ENCODE assay signal across 1 cellular context in the genomic region with DNA sequence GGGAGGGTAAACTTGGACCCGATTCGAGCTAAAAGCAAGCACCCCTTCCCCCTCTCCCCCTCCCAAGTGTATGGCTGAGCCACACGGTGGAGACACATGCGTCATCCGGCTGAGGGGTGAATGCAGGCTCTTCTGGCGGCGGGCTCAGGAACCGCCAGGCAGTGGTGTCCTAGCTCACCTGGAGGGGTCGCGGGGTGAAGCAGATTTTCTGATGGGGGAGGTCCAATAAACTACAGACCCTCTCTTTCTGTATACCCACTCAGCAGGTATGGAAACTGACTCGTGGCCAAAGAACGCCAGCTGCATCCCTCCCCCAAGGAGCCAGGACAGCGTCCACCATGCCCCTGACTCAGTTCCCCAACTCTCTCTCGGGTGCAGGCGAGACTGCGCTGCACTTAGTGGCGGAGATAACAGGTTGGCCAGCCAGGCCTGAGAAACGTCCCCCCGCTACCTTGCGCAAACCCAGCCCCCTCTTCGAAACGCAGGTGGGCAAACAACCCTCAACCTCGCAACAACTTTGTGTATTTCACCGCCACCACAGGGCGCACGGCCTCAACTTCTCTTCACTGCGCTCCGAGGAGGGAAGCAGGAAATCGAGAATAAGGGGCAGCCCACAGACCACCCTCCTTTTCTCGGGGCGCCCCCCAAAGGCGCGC.
TF ChIP-seq lines count a peak whose summit lies in the region.

No MANE protein-coding gene starts in this region.

TF ChIP-seq in HepG2, 621 proteins besides CTCF, POLR2A, EP300 and RAD21 (continued from another document and continues in another):
- TF ChIP-seq, protein P1, sequence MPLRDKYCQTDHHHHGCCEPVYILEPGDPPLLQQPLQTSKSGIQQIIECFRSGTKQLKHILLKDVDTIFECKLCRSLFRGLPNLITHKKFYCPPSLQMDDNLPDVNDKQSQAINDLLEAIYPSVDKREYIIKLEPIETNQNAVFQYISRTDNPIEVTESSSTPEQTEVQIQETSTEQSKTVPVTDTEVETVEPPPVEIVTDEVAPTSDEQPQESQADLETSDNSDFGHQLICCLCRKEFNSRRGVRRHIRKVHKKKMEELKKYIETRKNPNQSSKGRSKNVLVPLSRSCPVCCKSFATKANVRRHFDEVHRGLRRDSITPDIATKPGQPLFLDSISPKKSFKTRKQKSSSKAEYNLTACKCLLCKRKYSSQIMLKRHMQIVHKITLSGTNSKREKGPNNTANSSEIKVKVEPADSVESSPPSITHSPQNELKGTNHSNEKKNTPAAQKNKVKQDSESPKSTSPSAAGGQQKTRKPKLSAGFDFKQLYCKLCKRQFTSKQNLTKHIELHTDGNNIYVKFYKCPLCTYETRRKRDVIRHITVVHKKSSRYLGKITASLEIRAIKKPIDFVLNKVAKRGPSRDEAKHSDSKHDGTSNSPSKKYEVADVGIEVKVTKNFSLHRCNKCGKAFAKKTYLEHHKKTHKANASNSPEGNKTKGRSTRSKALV (CRISPR knock-in tag; IDR thresholded peaks at IDR 0.05), result no peak
- TF ChIP-seq, protein P2, sequence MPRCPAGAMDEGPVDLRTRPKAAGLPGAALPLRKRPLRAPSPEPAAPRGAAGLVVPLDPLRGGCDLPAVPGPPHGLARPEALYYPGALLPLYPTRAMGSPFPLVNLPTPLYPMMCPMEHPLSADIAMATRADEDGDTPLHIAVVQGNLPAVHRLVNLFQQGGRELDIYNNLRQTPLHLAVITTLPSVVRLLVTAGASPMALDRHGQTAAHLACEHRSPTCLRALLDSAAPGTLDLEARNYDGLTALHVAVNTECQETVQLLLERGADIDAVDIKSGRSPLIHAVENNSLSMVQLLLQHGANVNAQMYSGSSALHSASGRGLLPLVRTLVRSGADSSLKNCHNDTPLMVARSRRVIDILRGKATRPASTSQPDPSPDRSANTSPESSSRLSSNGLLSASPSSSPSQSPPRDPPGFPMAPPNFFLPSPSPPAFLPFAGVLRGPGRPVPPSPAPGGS (CRISPR knock-in tag; IDR thresholded peaks at IDR 0.05), result no peak
- TF ChIP-seq ZNF644 (CRISPR knock-in tag; IDR thresholded peaks at IDR 0.05; ENCODE audit: low read depth) (no peak), NBN (conservative IDR thresholded peaks at IDR 0.05) (no peak), SRSF9 (IDR thresholded peaks at IDR 0.05; ENCODE audit: borderline replicate concordance, insufficient read depth, low read depth, low read length, poor library complexity, severe bottlenecking) (no peak), ATRX (CRISPR knock-in tag; IDR thresholded peaks at IDR 0.05; ENCODE audit: borderline replicate concordance) (no peak), TP53 (CRISPR knock-in tag; conservative IDR thresholded peaks at IDR 0.05) (no peak), DMAP1 (CRISPR knock-in tag; IDR thresholded peaks at IDR 0.05) (no peak), EHMT2 (IDR thresholded peaks at IDR 0.05; ENCODE audit: borderline replicate concordance, low read depth, low read length) (no peak), ZNF510 (CRISPR knock-in tag; IDR thresholded peaks at IDR 0.05; ENCODE audit: low read depth) (0 out of 2 replicates have a peak, but pooled peaks have one; percentile 30), PRMT3 (CRISPR knock-in tag; IDR thresholded peaks at IDR 0.05; ENCODE audit: borderline replicate concordance, low read depth) (no peak), ZNF547 (CRISPR knock-in tag; IDR thresholded peaks at IDR 0.05) (0 out of 2 replicates have a peak, but pooled peaks have one; percentile 39), NFE2L1 (CRISPR knock-in tag; IDR thresholded peaks at IDR 0.05; ENCODE audit: borderline replicate concordance) (no peak; the same call in 1 of the 2 replicates), NFIB (CRISPR knock-in tag; IDR thresholded peaks at IDR 0.05; ENCODE audit: borderline replicate concordance) (no peak), CBFB (CRISPR knock-in tag; IDR thresholded peaks at IDR 0.05) (no peak), RORA (CRISPR knock-in tag; IDR thresholded peaks at IDR 0.05) (no peak), ZNF562 (CRISPR knock-in tag; IDR thresholded peaks at IDR 0.05; ENCODE audit: borderline replicate concordance) (no peak), ARNT2 (CRISPR knock-in tag; IDR thresholded peaks at IDR 0.05; ENCODE audit: low read depth) (no peak), NR2F6 (IDR thresholded peaks at IDR 0.05) (peak; percentile 39; the same call in 1 of the 2 replicates), NR2F6 (CRISPR knock-in tag; IDR thresholded peaks at IDR 0.05) (peak; percentile 12; the same call in 1 of the 2 replicates), KMT2B (CRISPR knock-in tag; IDR thresholded peaks at IDR 0.05) (0 out of 2 replicates have a peak, but pooled peaks have one; percentile 10), ZKSCAN5 (CRISPR knock-in tag; IDR thresholded peaks at IDR 0.05) (no peak), TBL1XR1 (IDR thresholded peaks at IDR 0.05; ENCODE audit: borderline replicate concordance, low read length, partially characterized antibody) (no peak), NFE2 (CRISPR knock-in tag; IDR thresholded peaks at IDR 0.05) (no peak), RBM22 (optimal IDR thresholded peaks at IDR 0.05; ENCODE audit: low read length) (no peak), ZNF790 (CRISPR knock-in tag; IDR thresholded peaks at IDR 0.05; ENCODE audit: borderline replicate concordance) (no peak), ZNF33B (CRISPR knock-in tag; IDR thresholded peaks at IDR 0.05) (no peak), PRPF4 (IDR thresholded peaks at IDR 0.05; ENCODE audit: low read depth, low read length, poor library complexity, severe bottlenecking) (no peak), ZNF484 (CRISPR knock-in tag; IDR thresholded peaks at IDR 0.05; ENCODE audit: borderline replicate concordance, low read depth) (no peak), ZNF343 (CRISPR knock-in tag; IDR thresholded peaks at IDR 0.05) (0 out of 2 replicates have a peak, but pooled peaks have one; percentile 14), SP2 (CRISPR knock-in tag; IDR thresholded peaks at IDR 0.05) (no peak), ZNF883 (CRISPR knock-in tag; IDR thresholded peaks at IDR 0.05; ENCODE audit: not compliant biosample characterization) (no peak)
- TF ChIP-seq, protein P3, sequence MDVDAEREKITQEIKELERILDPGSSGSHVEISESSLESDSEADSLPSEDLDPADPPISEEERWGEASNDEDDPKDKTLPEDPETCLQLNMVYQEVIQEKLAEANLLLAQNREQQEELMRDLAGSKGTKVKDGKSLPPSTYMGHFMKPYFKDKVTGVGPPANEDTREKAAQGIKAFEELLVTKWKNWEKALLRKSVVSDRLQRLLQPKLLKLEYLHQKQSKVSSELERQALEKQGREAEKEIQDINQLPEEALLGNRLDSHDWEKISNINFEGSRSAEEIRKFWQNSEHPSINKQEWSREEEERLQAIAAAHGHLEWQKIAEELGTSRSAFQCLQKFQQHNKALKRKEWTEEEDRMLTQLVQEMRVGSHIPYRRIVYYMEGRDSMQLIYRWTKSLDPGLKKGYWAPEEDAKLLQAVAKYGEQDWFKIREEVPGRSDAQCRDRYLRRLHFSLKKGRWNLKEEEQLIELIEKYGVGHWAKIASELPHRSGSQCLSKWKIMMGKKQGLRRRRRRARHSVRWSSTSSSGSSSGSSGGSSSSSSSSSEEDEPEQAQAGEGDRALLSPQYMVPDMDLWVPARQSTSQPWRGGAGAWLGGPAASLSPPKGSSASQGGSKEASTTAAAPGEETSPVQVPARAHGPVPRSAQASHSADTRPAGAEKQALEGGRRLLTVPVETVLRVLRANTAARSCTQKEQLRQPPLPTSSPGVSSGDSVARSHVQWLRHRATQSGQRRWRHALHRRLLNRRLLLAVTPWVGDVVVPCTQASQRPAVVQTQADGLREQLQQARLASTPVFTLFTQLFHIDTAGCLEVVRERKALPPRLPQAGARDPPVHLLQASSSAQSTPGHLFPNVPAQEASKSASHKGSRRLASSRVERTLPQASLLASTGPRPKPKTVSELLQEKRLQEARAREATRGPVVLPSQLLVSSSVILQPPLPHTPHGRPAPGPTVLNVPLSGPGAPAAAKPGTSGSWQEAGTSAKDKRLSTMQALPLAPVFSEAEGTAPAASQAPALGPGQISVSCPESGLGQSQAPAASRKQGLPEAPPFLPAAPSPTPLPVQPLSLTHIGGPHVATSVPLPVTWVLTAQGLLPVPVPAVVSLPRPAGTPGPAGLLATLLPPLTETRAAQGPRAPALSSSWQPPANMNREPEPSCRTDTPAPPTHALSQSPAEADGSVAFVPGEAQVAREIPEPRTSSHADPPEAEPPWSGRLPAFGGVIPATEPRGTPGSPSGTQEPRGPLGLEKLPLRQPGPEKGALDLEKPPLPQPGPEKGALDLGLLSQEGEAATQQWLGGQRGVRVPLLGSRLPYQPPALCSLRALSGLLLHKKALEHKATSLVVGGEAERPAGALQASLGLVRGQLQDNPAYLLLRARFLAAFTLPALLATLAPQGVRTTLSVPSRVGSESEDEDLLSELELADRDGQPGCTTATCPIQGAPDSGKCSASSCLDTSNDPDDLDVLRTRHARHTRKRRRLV (CRISPR knock-in tag; IDR thresholded peaks at IDR 0.05), result no peak
- TF ChIP-seq, protein P4, sequence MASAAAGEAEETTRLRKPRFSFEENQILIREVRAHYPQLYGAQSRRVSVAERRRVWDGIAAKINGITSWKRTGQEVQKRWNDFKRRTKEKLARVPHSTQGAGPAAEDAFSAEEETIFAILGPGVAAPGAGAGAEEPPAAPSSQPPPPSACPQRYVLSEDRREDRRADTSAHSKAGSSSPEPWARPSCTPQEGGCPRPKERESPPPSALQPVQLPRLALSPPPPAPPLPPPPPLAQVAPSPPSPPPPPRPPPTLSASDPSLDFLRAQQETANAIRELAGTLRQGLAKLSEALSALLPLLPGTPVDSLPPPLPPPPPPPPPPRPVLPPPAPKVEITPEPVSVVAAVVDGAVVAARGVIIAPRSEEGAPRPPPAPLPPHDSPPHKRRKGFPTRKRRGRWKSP (CRISPR knock-in tag; IDR thresholded peaks at IDR 0.05), result no peak
- TF ChIP-seq, protein P5, sequence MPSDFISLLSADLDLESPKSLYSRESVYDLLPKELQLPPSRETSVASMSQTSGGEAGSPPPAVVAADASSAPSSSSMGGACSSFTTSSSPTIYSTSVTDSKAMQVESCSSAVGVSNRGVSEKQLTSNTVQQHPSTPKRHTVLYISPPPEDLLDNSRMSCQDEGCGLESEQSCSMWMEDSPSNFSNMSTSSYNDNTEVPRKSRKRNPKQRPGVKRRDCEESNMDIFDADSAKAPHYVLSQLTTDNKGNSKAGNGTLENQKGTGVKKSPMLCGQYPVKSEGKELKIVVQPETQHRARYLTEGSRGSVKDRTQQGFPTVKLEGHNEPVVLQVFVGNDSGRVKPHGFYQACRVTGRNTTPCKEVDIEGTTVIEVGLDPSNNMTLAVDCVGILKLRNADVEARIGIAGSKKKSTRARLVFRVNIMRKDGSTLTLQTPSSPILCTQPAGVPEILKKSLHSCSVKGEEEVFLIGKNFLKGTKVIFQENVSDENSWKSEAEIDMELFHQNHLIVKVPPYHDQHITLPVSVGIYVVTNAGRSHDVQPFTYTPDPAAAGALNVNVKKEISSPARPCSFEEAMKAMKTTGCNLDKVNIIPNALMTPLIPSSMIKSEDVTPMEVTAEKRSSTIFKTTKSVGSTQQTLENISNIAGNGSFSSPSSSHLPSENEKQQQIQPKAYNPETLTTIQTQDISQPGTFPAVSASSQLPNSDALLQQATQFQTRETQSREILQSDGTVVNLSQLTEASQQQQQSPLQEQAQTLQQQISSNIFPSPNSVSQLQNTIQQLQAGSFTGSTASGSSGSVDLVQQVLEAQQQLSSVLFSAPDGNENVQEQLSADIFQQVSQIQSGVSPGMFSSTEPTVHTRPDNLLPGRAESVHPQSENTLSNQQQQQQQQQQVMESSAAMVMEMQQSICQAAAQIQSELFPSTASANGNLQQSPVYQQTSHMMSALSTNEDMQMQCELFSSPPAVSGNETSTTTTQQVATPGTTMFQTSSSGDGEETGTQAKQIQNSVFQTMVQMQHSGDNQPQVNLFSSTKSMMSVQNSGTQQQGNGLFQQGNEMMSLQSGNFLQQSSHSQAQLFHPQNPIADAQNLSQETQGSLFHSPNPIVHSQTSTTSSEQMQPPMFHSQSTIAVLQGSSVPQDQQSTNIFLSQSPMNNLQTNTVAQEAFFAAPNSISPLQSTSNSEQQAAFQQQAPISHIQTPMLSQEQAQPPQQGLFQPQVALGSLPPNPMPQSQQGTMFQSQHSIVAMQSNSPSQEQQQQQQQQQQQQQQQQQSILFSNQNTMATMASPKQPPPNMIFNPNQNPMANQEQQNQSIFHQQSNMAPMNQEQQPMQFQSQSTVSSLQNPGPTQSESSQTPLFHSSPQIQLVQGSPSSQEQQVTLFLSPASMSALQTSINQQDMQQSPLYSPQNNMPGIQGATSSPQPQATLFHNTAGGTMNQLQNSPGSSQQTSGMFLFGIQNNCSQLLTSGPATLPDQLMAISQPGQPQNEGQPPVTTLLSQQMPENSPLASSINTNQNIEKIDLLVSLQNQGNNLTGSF (CRISPR knock-in tag; IDR thresholded peaks at IDR 0.05), result no peak
- TF ChIP-seq, protein P6, sequence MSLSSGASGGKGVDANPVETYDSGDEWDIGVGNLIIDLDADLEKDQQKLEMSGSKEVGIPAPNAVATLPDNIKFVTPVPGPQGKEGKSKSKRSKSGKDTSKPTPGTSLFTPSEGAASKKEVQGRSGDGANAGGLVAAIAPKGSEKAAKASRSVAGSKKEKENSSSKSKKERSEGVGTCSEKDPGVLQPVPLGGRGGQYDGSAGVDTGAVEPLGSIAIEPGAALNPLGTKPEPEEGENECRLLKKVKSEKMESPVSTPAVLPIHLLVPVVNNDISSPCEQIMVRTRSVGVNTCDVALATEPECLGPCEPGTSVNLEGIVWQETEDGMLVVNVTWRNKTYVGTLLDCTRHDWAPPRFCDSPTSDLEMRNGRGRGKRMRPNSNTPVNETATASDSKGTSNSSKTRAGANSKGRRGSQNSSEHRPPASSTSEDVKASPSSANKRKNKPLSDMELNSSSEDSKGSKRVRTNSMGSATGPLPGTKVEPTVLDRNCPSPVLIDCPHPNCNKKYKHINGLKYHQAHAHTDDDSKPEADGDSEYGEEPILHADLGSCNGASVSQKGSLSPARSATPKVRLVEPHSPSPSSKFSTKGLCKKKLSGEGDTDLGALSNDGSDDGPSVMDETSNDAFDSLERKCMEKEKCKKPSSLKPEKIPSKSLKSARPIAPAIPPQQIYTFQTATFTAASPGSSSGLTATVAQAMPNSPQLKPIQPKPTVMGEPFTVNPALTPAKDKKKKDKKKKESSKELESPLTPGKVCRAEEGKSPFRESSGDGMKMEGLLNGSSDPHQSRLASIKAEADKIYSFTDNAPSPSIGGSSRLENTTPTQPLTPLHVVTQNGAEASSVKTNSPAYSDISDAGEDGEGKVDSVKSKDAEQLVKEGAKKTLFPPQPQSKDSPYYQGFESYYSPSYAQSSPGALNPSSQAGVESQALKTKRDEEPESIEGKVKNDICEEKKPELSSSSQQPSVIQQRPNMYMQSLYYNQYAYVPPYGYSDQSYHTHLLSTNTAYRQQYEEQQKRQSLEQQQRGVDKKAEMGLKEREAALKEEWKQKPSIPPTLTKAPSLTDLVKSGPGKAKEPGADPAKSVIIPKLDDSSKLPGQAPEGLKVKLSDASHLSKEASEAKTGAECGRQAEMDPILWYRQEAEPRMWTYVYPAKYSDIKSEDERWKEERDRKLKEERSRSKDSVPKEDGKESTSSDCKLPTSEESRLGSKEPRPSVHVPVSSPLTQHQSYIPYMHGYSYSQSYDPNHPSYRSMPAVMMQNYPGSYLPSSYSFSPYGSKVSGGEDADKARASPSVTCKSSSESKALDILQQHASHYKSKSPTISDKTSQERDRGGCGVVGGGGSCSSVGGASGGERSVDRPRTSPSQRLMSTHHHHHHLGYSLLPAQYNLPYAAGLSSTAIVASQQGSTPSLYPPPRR (CRISPR knock-in tag; IDR thresholded peaks at IDR 0.05; ENCODE audit: borderline replicate concordance), result no peak
- TF ChIP-seq, protein P7, sequence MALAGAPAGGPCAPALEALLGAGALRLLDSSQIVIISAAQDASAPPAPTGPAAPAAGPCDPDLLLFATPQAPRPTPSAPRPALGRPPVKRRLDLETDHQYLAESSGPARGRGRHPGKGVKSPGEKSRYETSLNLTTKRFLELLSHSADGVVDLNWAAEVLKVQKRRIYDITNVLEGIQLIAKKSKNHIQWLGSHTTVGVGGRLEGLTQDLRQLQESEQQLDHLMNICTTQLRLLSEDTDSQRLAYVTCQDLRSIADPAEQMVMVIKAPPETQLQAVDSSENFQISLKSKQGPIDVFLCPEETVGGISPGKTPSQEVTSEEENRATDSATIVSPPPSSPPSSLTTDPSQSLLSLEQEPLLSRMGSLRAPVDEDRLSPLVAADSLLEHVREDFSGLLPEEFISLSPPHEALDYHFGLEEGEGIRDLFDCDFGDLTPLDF (CRISPR knock-in tag; IDR thresholded peaks at IDR 0.05), result no peak
